In genomic region chr2:180075763-180076362, GRCh38 we compare ENCODE assay signal across 16 cellular contexts.
"Had no signal": no experiment of that assay in that cellular context is flagged by ENCODE, and none has a peak within 500 bp of the region (broad histone marks: within the 10 kb centered on the region; RNA-seq: fewer than 3 reads in every experiment).

No MANE protein-coding gene starts in this region.

- H3K36me3 ChIP-seq: sigmoid colon, stomach had no signal

- H3K9ac ChIP-seq: parathyroid adenoma had no signal

- H3K4me2 ChIP-seq: hepatocyte had no signal

- H3K79me2 ChIP-seq: hepatocyte, parathyroid adenoma had no signal

- H3K27me3 ChIP-seq: dorsolateral prefrontal cortex, hepatocyte, sigmoid colon, stomach had no signal

- H3K4me3 ChIP-seq: coronary artery, dorsolateral prefrontal cortex, hepatocyte, psoas muscle, sigmoid colon, stomach had no signal

- H3K27ac ChIP-seq: coronary artery, hepatocyte, parathyroid adenoma, psoas muscle, sigmoid colon, stomach had no signal

- DNase-seq: cerebellar nuclear complex; effector CD8-positive, alpha-beta T cell; foreskin melanocyte; naive B cell; psoas muscle; sigmoid colon; small intestine; stimulated activated CD4-positive, alpha-beta T cell treated with anti-CD3 and anti-CD28 coated beads, Interleukin-12 subunit alpha, Interleukin-12 subunit beta, amount 100 ng/mL, for 4 hours; stimulated activated naive CD4-positive, alpha-beta T cell; stomach; substantia nigra had no signal

- FAIRE-seq: small intestine, urothelium cell line had no signal

- ATAC-seq: psoas muscle had no signal

- H2AFZ ChIP-seq: hepatocyte, parathyroid adenoma had no signal

- H3K9me3 ChIP-seq: psoas muscle, sigmoid colon, stomach had no signal

- H3K4me1 ChIP-seq: parathyroid adenoma, psoas muscle, sigmoid colon, stomach had no signal
